Comparison of ENCODE assay signal across 8 cellular contexts in genomic region chr12:122020795-122021192, GRCh38. TPM values are rescaled to one million over a fixed set of nuclear protein-coding genes. Genes with fewer than 3 reads are reported as not detected.
A peak's percentile ranks its signal among the peaks of the same experiment; 100 is the strongest.
DNase-seq lines count a peak whose midpoint lies in the region; ATAC-seq, FAIRE-seq and TF ChIP-seq lines count a peak whose summit lies in the region.

No MANE protein-coding gene starts in this region.

- H3K27ac Mint-ChIP-seq in IgD-negative memory B cell = peak overlapping the region; percentile 34 to 97 (median 91)
- H3K27ac Mint-ChIP-seq in naive thymus-derived CD4-positive, alpha-beta T cell = peak overlapping the region in 6 of 9 donors; percentile 51 to 83 (median 82)

- H3K4me3 ChIP-seq in BLaER1 (peak overlapping the region; percentile 95), bronchial epithelial cell (ENCODE audit: low read depth, low read length) (peak overlapping the region; percentile 63)
- peak overlapping the region; percentile 8 for H3K4me3 ChIP-seq in naive thymus-derived CD4-positive, alpha-beta T cell (ENCODE audit: low read length)

- no peak for ATAC-seq in naive thymus-derived CD4-positive, alpha-beta T cell
- ATAC-seq in HG03139 (IDR thresholded peaks at IDR 0.05; ENCODE audit: unreplicated experiment) = no peak

- peak overlapping the region; percentile 97 for H3K4me2 ChIP-seq in BLaER1

- H3K4me1 ChIP-seq in BLaER1 = peaks cover 61% of the 10 kb centered on the region
- H3K4me1 ChIP-seq in naive thymus-derived CD4-positive, alpha-beta T cell (ENCODE audit: control insufficient read depth in 2 of 2, insufficient read depth in 2 of 2, low read length in 2 of 2) = peaks cover 0 to 18% of the 10 kb centered on the region in 2 donors

- peaks cover 13 to 17% (median 14%) of the 10 kb centered on the region in 3 donors for H3K4me1 Mint-ChIP-seq in IgD-negative memory B cell
- H3K4me1 Mint-ChIP-seq in naive thymus-derived CD4-positive, alpha-beta T cell = peaks cover 0 to 12% (median 10%) of the 10 kb centered on the region in 7 donors

- no peak for FAIRE-seq in bronchial epithelial cell (lab: Jason Lieb, UNC)

- H3K27me3 ChIP-seq in BLaER1 = no peaks in the 10 kb centered on the region
- H3K27me3 ChIP-seq in bronchial epithelial cell (ENCODE audit: control insufficient read depth, insufficient read depth, low read length) = no peaks in the 10 kb centered on the region
- no peaks in the 10 kb centered on the region for H3K27me3 ChIP-seq in naive thymus-derived CD4-positive, alpha-beta T cell (ENCODE audit: control insufficient read depth in 2 of 2, insufficient read depth in 2 of 2, low read length in 2 of 2)

- peaks cover 0 to 5% (median 4%) of the 10 kb centered on the region in 3 donors for H3K9me3 Mint-ChIP-seq in IgD-negative memory B cell
- peaks cover 0 to 20% (median 3%) of the 10 kb centered on the region in 11 donors for H3K9me3 Mint-ChIP-seq in naive thymus-derived CD4-positive, alpha-beta T cell

- peak overlapping the region; percentile 99 for H3K27ac ChIP-seq in BLaER1
- H3K27ac ChIP-seq in naive thymus-derived CD4-positive, alpha-beta T cell (ENCODE audit: low read depth, low read length) = no peak overlapping the region

- POLR2A ChIA-PET in naive thymus-derived CD4-positive, alpha-beta T cell (lab: Charles Lee) = interaction anchor here (0.7 to 1.3 kb wide), 3 partner anchors 12 to 226 kb away, joined by 3 read pairs; no protein-coding TSS in a partner anchor

- H3K4me3 Mint-ChIP-seq in IgD-negative memory B cell = peak overlapping the region; percentile 87 to 95 (median 93)
- peak overlapping the region; percentile 85 to 93 (median 88) for H3K4me3 Mint-ChIP-seq in naive thymus-derived CD4-positive, alpha-beta T cell

- TF ChIP-seq CTCF in bronchial epithelial cell (IDR thresholded peaks at IDR 0.05; ENCODE audit: insufficient read depth, low read length, severe bottlenecking) = no peak

- H4K20me1 ChIP-seq in BLaER1 = peaks cover 31% of the 10 kb centered on the region

- peaks cover 5% of the 10 kb centered on the region for H3K36me3 Mint-ChIP-seq in IgD-negative memory B cell
- peaks cover 0 to 8% (median 0%) of the 10 kb centered on the region in 5 donors for H3K36me3 Mint-ChIP-seq in naive thymus-derived CD4-positive, alpha-beta T cell

- H3K9ac ChIP-seq in BLaER1 = peak overlapping the region; percentile 99

- H3K9me3 ChIP-seq in BLaER1 = peaks cover 14% of the 10 kb centered on the region
- no peaks in the 10 kb centered on the region for H3K9me3 ChIP-seq in naive thymus-derived CD4-positive, alpha-beta T cell (ENCODE audit: control insufficient read depth in 2 of 3, low read length in 3 of 3)

- CTCF ChIA-PET in naive thymus-derived CD4-positive, alpha-beta T cell (lab: Charles Lee) = interaction anchor here (0.5 to 1.0 kb wide), 3 partner anchors 102 to 923 kb away, joined by 3 to 4 read pairs (median 3); partner anchors contain the start of gene CFAP251

- peaks cover 12% of the 10 kb centered on the region for H3K27me3 Mint-ChIP-seq in IgD-negative memory B cell
- peaks cover 5 to 31% (median 6%) of the 10 kb centered on the region in 5 donors for H3K27me3 Mint-ChIP-seq in naive thymus-derived CD4-positive, alpha-beta T cell

- intact Hi-C loops in naive thymus-derived CD4-positive, alpha-beta T cell (cut with micrococcal nuclease) = loop anchor here in 1 of 2 donors (5.0 kb wide), 1 partner anchor 103 kb away; the partner anchor contains the start of gene CFAP251

- H3K36me3 ChIP-seq in BLaER1 (peaks cover 11% of the 10 kb centered on the region; the same call in 1 of the 2 replicates), bronchial epithelial cell (ENCODE audit: control insufficient read depth, insufficient read depth, low read length) (no peaks in the 10 kb centered on the region)
- H3K36me3 ChIP-seq in naive thymus-derived CD4-positive, alpha-beta T cell (ENCODE audit: control insufficient read depth in 2 of 3, insufficient read depth in 3 of 3, low read length in 3 of 3) = no peaks in the 10 kb centered on the region

- DNase-seq in bronchial epithelial cell (ENCODE audit: low read depth) = no peak
- no peak for DNase-seq in naive thymus-derived CD4-positive, alpha-beta T cell
- no peak for DNase-seq in midbrain (lab: John Stamatoyannopoulos, UW)
- DNase-seq in Ammon's horn (ENCODE audit: low spot score) = no peak
- DNase-seq in central memory CD4-positive, alpha-beta T cell = no peak

RNA-seq across cellular contexts. Expression of gene BCL7A, which starts 0.9 kb away (rescaled TPM):
- polyA plus RNA-seq in IgD-negative memory B cell = 18.7 TPM
- 16.3 and 17.1 TPM in 2 replicates for total RNA-seq in bronchial epithelial cell
- 1 to 10 TPM; 4.1 to 6.6 (median 5.4) TPM for total RNA-seq in naive thymus-derived CD4-positive, alpha-beta T cell
- 10 to 100 TPM in 1 of 2 donors, 1 to 10 TPM in 1; 4.0 to 11.9 TPM for polyA plus RNA-seq in naive thymus-derived CD4-positive, alpha-beta T cell

RNA-seq across cellular contexts. Expression of gene MLXIP, which starts 57.8 kb away (rescaled TPM):
- 17.5 TPM for polyA plus RNA-seq in IgD-negative memory B cell
- total RNA-seq in bronchial epithelial cell = 8.7 and 9.2 TPM in 2 replicates
- 100 to 1,000 TPM in 4 of 5 experiments, 10 to 100 TPM in 1; 57.0 to 123 (median 115) TPM for total RNA-seq in naive thymus-derived CD4-positive, alpha-beta T cell
- 10 to 100 TPM; 17.4 to 29.8 TPM for polyA plus RNA-seq in naive thymus-derived CD4-positive, alpha-beta T cell

Comparison
In these comparisons a context has a peak if more than half of its experiments do, and no peak if none do; other contexts are left out.
1. H3K4me3 ChIP-seq: peak in every context shown above with its lines; median percentile 95 in BLaER1; 63 in bronchial epithelial cell; 8 in naive thymus-derived CD4-positive, alpha-beta T cell.